8 cellular contexts compared by ENCODE assay signal in genomic region chr11:83819936-83820549, GRCh38.
A peak's percentile ranks its signal among the peaks of the same experiment; 100 is the strongest.
DNase-seq lines count a peak whose midpoint lies in the region; ATAC-seq, FAIRE-seq and TF ChIP-seq lines count a peak whose summit lies in the region.

No MANE protein-coding gene starts in this region.

- no peaks in the 10 kb centered on the region for H3K27me3 Mint-ChIP-seq in naive B cell

- H2AFZ ChIP-seq in OCI-LY3 (ENCODE audit: low read depth, low read length), result no peak overlapping the region

- no peak overlapping the region for H3K27ac Mint-ChIP-seq in naive B cell

- H4K20me1 ChIP-seq in OCI-LY3 (ENCODE audit: insufficient read depth, low read length), result no peaks in the 10 kb centered on the region

- H3K4me3 Mint-ChIP-seq in naive B cell, result no peak overlapping the region

- no peaks in the 10 kb centered on the region for H3K4me1 ChIP-seq in OCI-LY3 (ENCODE audit: low read length)

- no peak overlapping the region for H3K9ac ChIP-seq in OCI-LY3 (ENCODE audit: low read length)

- peak; percentile 87 for TF ChIP-seq CTCF in OCI-LY3 (IDR thresholded peaks at IDR 0.05; ENCODE audit: low read depth, low read length)

- H3K36me3 ChIP-seq in OCI-LY3 (replicated peaks; ENCODE audit: low read depth, low read length), result no peaks in the 10 kb centered on the region

- DNase-seq in DMS 273 (lab: John Stamatoyannopoulos, UW; ENCODE audit: unreplicated experiment) (peak; percentile 67), DMS 273 treated with DMSO at 0.1 percent for 48 hours (lab: John Stamatoyannopoulos, UW) (no peak), HT1080 (ENCODE audit: low read depth) (peak; percentile 44), naive B cell (peak; percentile 9), activated gamma-delta T cell (lab: John Stamatoyannopoulos, UW) (no peak)
- DNase-seq in stimulated activated CD4-positive, alpha-beta T cell treated with anti-CD3 and anti-CD28 coated beads, Interleukin-1b, Interleukin-23, amount 100 ng/mL, for 48 hours, result no peak

- peak; percentile 95 for FAIRE-seq in endometrium (lab: Jason Lieb, UNC)

- peaks cover 17% of the 10 kb centered on the region; the same call in 1 of the 2 replicates for H3K27me3 ChIP-seq in OCI-LY3 (ENCODE audit: low read depth, low read length)

- no peak overlapping the region for H3K4me3 ChIP-seq in OCI-LY3 (ENCODE audit: low read length)

- no peak overlapping the region for H3K4me2 ChIP-seq in OCI-LY3 (ENCODE audit: low read length)

- no peaks in the 10 kb centered on the region for H3K9me3 ChIP-seq in OCI-LY3 (ENCODE audit: insufficient read depth, low read length)

- H3K27ac ChIP-seq in OCI-LY3 (ENCODE audit: low read length), result no peak overlapping the region

- no peaks in the 10 kb centered on the region for H3K9me3 Mint-ChIP-seq in naive B cell

- no peak for ATAC-seq in naive B cell (ENCODE audit: low read depth in 2 of 2)

- no peaks in the 10 kb centered on the region for H3K4me1 Mint-ChIP-seq in naive B cell

- H3K36me3 Mint-ChIP-seq in naive B cell, result no peaks in the 10 kb centered on the region

- no peaks in the 10 kb centered on the region for H3K79me2 ChIP-seq in OCI-LY3 (ENCODE audit: low read length)

Comparison
In these comparisons a context has a peak if more than half of its experiments do, and no peak if none do; other contexts are left out.
1. DNase-seq: peak in DMS 273 (single experiment), HT1080 (single experiment) and naive B cell (single experiment); none in DMS 273 treated with DMSO at 0.1 percent for 48 hours (single experiment), activated gamma-delta T cell (single experiment) and stimulated activated CD4-positive, alpha-beta T cell treated with anti-CD3 and anti-CD28 coated beads, Interleukin-1b, Interleukin-23, amount 100 ng/mL, for 48 hours (single experiment).